ENCODE assay signal across 17 cellular contexts in genomic region chr18:77033575-77033974, GRCh38.
DNase-seq lines count a peak whose midpoint lies in the region; ATAC-seq and TF ChIP-seq lines count a peak whose summit lies in the region.
"Had no signal": no experiment of that assay in that cellular context is flagged by ENCODE, and none has a peak within 500 bp of the region (broad histone marks: within the 10 kb centered on the region; RNA-seq: fewer than 3 reads in every experiment).

No MANE protein-coding gene starts in this region.

- H3K9me3 Mint-ChIP-seq in activated naive CD4-positive, alpha-beta T cell treated with anti-CD3 and anti-CD28 coated beads, Interleukin-2, amount 50 U/mL, for 24 hours = no peaks in the 10 kb centered on the region
- H3K9me3 Mint-ChIP-seq in activated naive CD4-positive, alpha-beta T cell treated with anti-CD3 and anti-CD28 coated beads, Interleukin-2, amount 10 ng/mL, durations not matched to agents 7 days and 5 days = no peaks in the 10 kb centered on the region
- H3K9me3 Mint-ChIP-seq in glutamatergic neuron (ENCODE audit: unreplicated experiment) = peaks cover 12% of the 10 kb centered on the region

- H3K27ac Mint-ChIP-seq in activated naive CD4-positive, alpha-beta T cell treated with anti-CD3 and anti-CD28 coated beads, Interleukin-2, amount 50 U/mL, for 24 hours = peak overlapping the region; percentile 10
- no peak overlapping the region for H3K27ac Mint-ChIP-seq in activated naive CD4-positive, alpha-beta T cell treated with anti-CD3 and anti-CD28 coated beads, Interleukin-2, amount 10 ng/mL, durations not matched to agents 7 days and 5 days
- H3K27ac Mint-ChIP-seq in T-helper 17 cell = no peak overlapping the region
- H3K27ac Mint-ChIP-seq in glutamatergic neuron (ENCODE audit: unreplicated experiment) = peak overlapping the region; percentile 1

- peaks cover 7% of the 10 kb centered on the region for H3K36me3 Mint-ChIP-seq in activated naive CD4-positive, alpha-beta T cell treated with anti-CD3 and anti-CD28 coated beads, Interleukin-2, amount 50 U/mL, for 24 hours
- peaks cover 40% of the 10 kb centered on the region for H3K36me3 Mint-ChIP-seq in activated naive CD4-positive, alpha-beta T cell treated with anti-CD3 and anti-CD28 coated beads, Interleukin-2, amount 10 ng/mL, durations not matched to agents 7 days and 5 days
- peaks cover 6% of the 10 kb centered on the region for H3K36me3 Mint-ChIP-seq in T-helper 17 cell (ENCODE audit: low read depth)
- H3K36me3 Mint-ChIP-seq in glutamatergic neuron (ENCODE audit: unreplicated experiment) = no peaks in the 10 kb centered on the region

- DNase-seq in activated naive CD4-positive, alpha-beta T cell treated with anti-CD3 and anti-CD28 coated beads, Interleukin-2, amount 10 ng/mL, durations not matched to agents 7 days and 5 days = no peak
- DNase-seq in T-helper 17 cell (no peak), glutamatergic neuron (no peak), substantia nigra (lab: John Stamatoyannopoulos, UW) (no peak), NOMO-1 (lab: John Stamatoyannopoulos, UW; ENCODE audit: unreplicated experiment in 2 of 2) (no peak), NCI-H2107 (lab: John Stamatoyannopoulos, UW) (no peak)
- DNase-seq in effector CD4-positive, alpha-beta T cell = no peak
- DNase-seq: EL, NCI-H187, NCI-H446, NCI-H69, OCI-M1, RPMI8226, SIG-M5 had no signal

- peaks cover 53% of the 10 kb centered on the region for H3K4me1 Mint-ChIP-seq in activated naive CD4-positive, alpha-beta T cell treated with anti-CD3 and anti-CD28 coated beads, Interleukin-2, amount 50 U/mL, for 24 hours
- peaks cover 16% of the 10 kb centered on the region for H3K4me1 Mint-ChIP-seq in activated naive CD4-positive, alpha-beta T cell treated with anti-CD3 and anti-CD28 coated beads, Interleukin-2, amount 10 ng/mL, durations not matched to agents 7 days and 5 days
- H3K4me1 Mint-ChIP-seq in T-helper 17 cell (peaks cover 25% of the 10 kb centered on the region), glutamatergic neuron (ENCODE audit: low read depth, unreplicated experiment) (peaks cover 30% of the 10 kb centered on the region)

- no peak for TF ChIP-seq CTCF in glutamatergic neuron (IDR thresholded peaks at IDR 0.05; ENCODE audit: partially characterized antibody, unreplicated experiment)

- no peaks in the 10 kb centered on the region for H3K9me3 ChIP-seq in T-helper 17 cell (ENCODE audit: control insufficient read depth, low read length, poor library complexity, severe bottlenecking)

- ATAC-seq in T-helper 17 cell = no peak

- CTCF ChIA-PET in activated naive CD4-positive, alpha-beta T cell treated with anti-CD3 and anti-CD28 coated beads, Interleukin-2, amount 10 ng/mL, durations not matched to agents 7 days and 5 days (lab: Charles Lee) = no interaction called here

- no peak overlapping the region for H3K4me3 Mint-ChIP-seq in activated naive CD4-positive, alpha-beta T cell treated with anti-CD3 and anti-CD28 coated beads, Interleukin-2, amount 50 U/mL, for 24 hours
- H3K4me3 Mint-ChIP-seq in activated naive CD4-positive, alpha-beta T cell treated with anti-CD3 and anti-CD28 coated beads, Interleukin-2, amount 10 ng/mL, durations not matched to agents 7 days and 5 days = no peak overlapping the region
- H3K4me3 Mint-ChIP-seq in T-helper 17 cell = peak overlapping the region; percentile 1
- H3K4me3 Mint-ChIP-seq in glutamatergic neuron (ENCODE audit: unreplicated experiment) = no peak overlapping the region

- no peaks in the 10 kb centered on the region for H3K27me3 Mint-ChIP-seq in activated naive CD4-positive, alpha-beta T cell treated with anti-CD3 and anti-CD28 coated beads, Interleukin-2, amount 50 U/mL, for 24 hours
- no peaks in the 10 kb centered on the region for H3K27me3 Mint-ChIP-seq in activated naive CD4-positive, alpha-beta T cell treated with anti-CD3 and anti-CD28 coated beads, Interleukin-2, amount 10 ng/mL, durations not matched to agents 7 days and 5 days
- H3K27me3 Mint-ChIP-seq in T-helper 17 cell (no peaks in the 10 kb centered on the region), glutamatergic neuron (ENCODE audit: unreplicated experiment) (peaks cover 8% of the 10 kb centered on the region)

- peak overlapping the region; percentile 89 for H3K27ac ChIP-seq in substantia nigra (ENCODE audit: low read depth, low read length, poor library complexity, severe bottlenecking)
- H3K27ac ChIP-seq: BLaER1 treated with 17β-estradiol and CSF1 and Interleukin-3, amounts not matched to agents 10 nM and 100 nM; HL-60 had no signal

Comparison
In these comparisons a context has a peak if more than half of its experiments do, and no peak if none do; other contexts are left out.
1. H3K27ac Mint-ChIP-seq: peak in activated naive CD4-positive, alpha-beta T cell treated with anti-CD3 and anti-CD28 coated beads, Interleukin-2, amount 50 U/mL, for 24 hours (single experiment) and glutamatergic neuron (single experiment); none in activated naive CD4-positive, alpha-beta T cell treated with anti-CD3 and anti-CD28 coated beads, Interleukin-2, amount 10 ng/mL, durations not matched to agents 7 days and 5 days (single experiment) and T-helper 17 cell (single experiment).